Comparison of ENCODE assay signal across 17 cellular contexts in genomic region chr1:55067022-55067781, GRCh38. TPM values are rescaled to one million over a fixed set of nuclear protein-coding genes. Genes with fewer than 3 reads are reported as not detected.
DNase-seq lines count a peak whose midpoint lies in the region; ATAC-seq, FAIRE-seq and TF ChIP-seq lines count a peak whose summit lies in the region.
"Had no signal": no experiment of that assay in that cellular context is flagged by ENCODE, and none has a peak within 500 bp of the region (broad histone marks: within the 10 kb centered on the region; RNA-seq: fewer than 3 reads in every experiment).

No MANE protein-coding gene starts in this region.

- H3K4me3 ChIP-seq in HEK293 (ENCODE audit: low read depth, low read length): no peak overlapping the region
- H3K4me3 ChIP-seq in prostate gland: no peak overlapping the region
- H3K4me3 ChIP-seq: cardiac muscle cell, SJCRH30 had no signal

- intact Hi-C loops in head of caudate nucleus (cut with DNase I) (no loop called here), prostate gland (cut with DNase I) (no loop called here)

- CTCF ChIA-PET in HEK293 (lab: Yijun Ruan, JAX): no interaction called here

- H3K36me3 ChIP-seq in HEK293 (ENCODE audit: control insufficient read depth in 2 of 2, insufficient read depth in 1 of 2, low read length in 2 of 2) (peaks cover 2 to 57% of the 10 kb centered on the region in 2 experiments), prostate gland (peaks cover 0 to 5% of the 10 kb centered on the region in 2 donors)

- TF ChIP-seq POLR2A in prostate gland (IDR thresholded peaks at IDR 0.05) (no peak), H54 (IDR thresholded peaks at IDR 0.05; ENCODE audit: low read depth, low read length) (no peak)

- H3K4me1 ChIP-seq in HEK293 (ENCODE audit: control insufficient read depth, insufficient read depth, low read length) (no peaks in the 10 kb centered on the region), prostate gland (replicated peaks) (peaks cover 9% of the 10 kb centered on the region)

- no peak for ATAC-seq in HG03135 (IDR thresholded peaks at IDR 0.05; ENCODE audit: unreplicated experiment)
- ATAC-seq in GM18519 (IDR thresholded peaks at IDR 0.05; ENCODE audit: low FRiP score, unreplicated experiment): no peak
- ATAC-seq in HG03025 (IDR thresholded peaks at IDR 0.05; ENCODE audit: low FRiP score, unreplicated experiment): no peak
- ATAC-seq: stimulated activated naive CD8-positive, alpha-beta T cell treated with anti-CD3 and anti-CD28 coated beads, Interleukin-15, amount 100 ng/mL, for 72 hours had no signal

- H3K27ac ChIP-seq in HEK293 (ENCODE audit: extremely low read depth, low read depth, low read length) (no peak overlapping the region), prostate gland (no peak overlapping the region)
- H3K27ac ChIP-seq: cardiac muscle cell, SJCRH30 had no signal

- H3K27me3 ChIP-seq in prostate gland (replicated peaks; ENCODE audit: insufficient read depth): no peaks in the 10 kb centered on the region
- H3K27me3 ChIP-seq: cardiac muscle cell, SJCRH30 had no signal

- H3K9me3 ChIP-seq in HEK293 (ENCODE audit: control insufficient read depth, insufficient read depth, low read depth, low read length) (no peaks in the 10 kb centered on the region), prostate gland (no peaks in the 10 kb centered on the region)
- H3K9me3 ChIP-seq: SJCRH30 had no signal

- TF ChIP-seq CTCF in HEK293 (tag by site-specific recombination; IDR thresholded peaks at IDR 0.05): no peak
- TF ChIP-seq CTCF in prostate gland (IDR thresholded peaks at IDR 0.05): no peak

- peak; percentile 22 for DNase-seq in NCI-H345 treated with DMSO at 0.1 percent for 48 hours (lab: John Stamatoyannopoulos, UW; ENCODE audit: unreplicated experiment)
- DNase-seq in head of caudate nucleus: peak; percentile 66 to 94 (median 86)
- DNase-seq in prostate gland (ENCODE audit: low spot score): peak; percentile 28
- DNase-seq in H54 (ENCODE audit: insufficient read length, low spot score): no peak
- DNase-seq: activated CD4-positive, CD25-positive, alpha-beta regulatory T cell; CD8-positive, alpha-beta memory T cell; KBM-7; kidney glomerular epithelial cell; NCI-H526; SJCRH30; stimulated activated CD4-positive, alpha-beta T cell treated with anti-CD3 and anti-CD28 coated beads, Interleukin-2, amount 100 ng/mL, for 24 hours; stimulated activated naive CD8-positive, alpha-beta T cell treated with anti-CD3 and anti-CD28 coated beads, Interleukin-15, amount 100 ng/mL, for 72 hours had no signal

- POLR2A ChIA-PET in HEK293 (lab: Yijun Ruan, JAX): no interaction called here

- 77% methylated on average over 17 of the region's 17 CpGs for WGBS in prostate gland

- no peak for FAIRE-seq in H54 (lab: Jason Lieb, UNC)

TF ChIP-seq in HEK293, 187 proteins besides CTCF, POLR2A, EP300 and RAD21:
- TF ChIP-seq ZFHX2 (tag by site-specific recombination; conservative IDR thresholded peaks at IDR 0.05) (0 out of 2 replicates have a peak, but pooled peaks have one; percentile 18), ZNF266 (tag by site-specific recombination; IDR thresholded peaks at IDR 0.05; ENCODE audit: low read depth) (no peak)

RNA-seq across cellular contexts. Expression of gene PCSK9, which starts 27.9 kb away (rescaled TPM):
- under 1 TPM in 1 of 2 donors, not detected in 1; 0.45 TPM for total RNA-seq in prostate gland
- total RNA-seq: CD8-positive, alpha-beta memory T cell had no signal
